1 cellular context compared by ENCODE assay signal in genomic region chr2:25218134-25218533, GRCh38.
A peak's percentile ranks its signal among the peaks of the same experiment; 100 is the strongest.
TF ChIP-seq lines count a peak whose summit lies in the region.

No MANE protein-coding gene starts in this region.

TF ChIP-seq in H1, 55 proteins besides CTCF, POLR2A, EP300 and RAD21:
- TF ChIP-seq KDM1A (IDR thresholded peaks at IDR 0.05; ENCODE audit: borderline replicate concordance, low read length): peak; percentile 73
- TF ChIP-seq TAF1 (IDR thresholded peaks at IDR 0.05; ENCODE audit: low read depth, low read length): no peak
